Comparison of ENCODE assay signal across 1 cellular context in the genomic region with DNA sequence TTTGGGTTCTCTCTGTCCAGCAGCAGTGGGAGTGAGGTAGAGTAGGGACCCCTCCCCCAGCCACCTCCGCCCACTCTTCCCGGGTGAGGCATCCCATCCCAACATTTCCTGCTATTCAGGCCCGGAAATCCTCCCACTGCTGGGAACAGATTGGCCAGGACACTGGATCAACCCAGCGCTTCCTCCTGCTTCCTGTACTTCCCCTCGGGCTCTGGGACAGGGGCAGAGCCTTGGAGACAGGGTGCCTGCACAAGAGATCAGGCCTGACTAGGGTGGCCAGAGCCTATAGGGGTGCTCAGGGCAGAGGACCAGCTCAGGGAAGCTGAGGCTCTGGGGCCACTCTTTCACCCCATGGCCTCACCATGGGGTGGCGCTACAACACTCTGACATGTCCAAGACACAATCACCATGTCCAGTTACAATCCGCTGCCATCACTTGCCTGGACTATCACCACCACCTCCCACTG.
TF ChIP-seq lines count a peak whose summit lies in the region.

No MANE protein-coding gene starts in this region.

TF ChIP-seq in IMR-90, 13 proteins besides CTCF, POLR2A, EP300 and RAD21:
- TF ChIP-seq, protein P1, sequence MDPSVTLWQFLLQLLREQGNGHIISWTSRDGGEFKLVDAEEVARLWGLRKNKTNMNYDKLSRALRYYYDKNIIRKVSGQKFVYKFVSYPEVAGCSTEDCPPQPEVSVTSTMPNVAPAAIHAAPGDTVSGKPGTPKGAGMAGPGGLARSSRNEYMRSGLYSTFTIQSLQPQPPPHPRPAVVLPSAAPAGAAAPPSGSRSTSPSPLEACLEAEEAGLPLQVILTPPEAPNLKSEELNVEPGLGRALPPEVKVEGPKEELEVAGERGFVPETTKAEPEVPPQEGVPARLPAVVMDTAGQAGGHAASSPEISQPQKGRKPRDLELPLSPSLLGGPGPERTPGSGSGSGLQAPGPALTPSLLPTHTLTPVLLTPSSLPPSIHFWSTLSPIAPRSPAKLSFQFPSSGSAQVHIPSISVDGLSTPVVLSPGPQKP (IDR thresholded peaks at IDR 0.05; ENCODE audit: borderline replicate concordance, low read depth, low read length), result no peak
- TF ChIP-seq CHD1 (IDR thresholded peaks at IDR 0.05; ENCODE audit: low read depth, low read length), result no peak
- TF ChIP-seq RCOR1 (IDR thresholded peaks at IDR 0.05; ENCODE audit: insufficient replicate concordance, low read length), result no peak
- TF ChIP-seq, protein P2, sequence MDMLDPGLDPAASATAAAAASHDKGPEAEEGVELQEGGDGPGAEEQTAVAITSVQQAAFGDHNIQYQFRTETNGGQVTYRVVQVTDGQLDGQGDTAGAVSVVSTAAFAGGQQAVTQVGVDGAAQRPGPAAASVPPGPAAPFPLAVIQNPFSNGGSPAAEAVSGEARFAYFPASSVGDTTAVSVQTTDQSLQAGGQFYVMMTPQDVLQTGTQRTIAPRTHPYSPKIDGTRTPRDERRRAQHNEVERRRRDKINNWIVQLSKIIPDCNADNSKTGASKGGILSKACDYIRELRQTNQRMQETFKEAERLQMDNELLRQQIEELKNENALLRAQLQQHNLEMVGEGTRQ (IDR thresholded peaks at IDR 0.05; ENCODE audit: low read depth, low read length), result no peak
- TF ChIP-seq BHLHE40 (IDR thresholded peaks at IDR 0.05; ENCODE audit: low read depth, low read length), result no peak
- no peak for TF ChIP-seq CEBPB (IDR thresholded peaks at IDR 0.05; ENCODE audit: low read depth, low read length)
- TF ChIP-seq SMC3 (IDR thresholded peaks at IDR 0.05; ENCODE audit: low read depth, low read length), result no peak
- TF ChIP-seq RFX5 (IDR thresholded peaks at IDR 0.05; ENCODE audit: low read depth, low read length), result no peak
- no peak for TF ChIP-seq NFE2L2 (IDR thresholded peaks at IDR 0.05; ENCODE audit: low read depth, low read length)
- no peak for TF ChIP-seq MAFK (IDR thresholded peaks at IDR 0.05; ENCODE audit: low read depth, low read length)
- TF ChIP-seq FOS (IDR thresholded peaks at IDR 0.05; ENCODE audit: low read depth, low read length), result no peak
- TF ChIP-seq MAZ (IDR thresholded peaks at IDR 0.05; ENCODE audit: borderline replicate concordance, low read depth, low read length), result no peak
TF ChIP-seq in IMR-90: peak in this region for 0.
